In genomic region chr12:22190-22529, GRCh38 we compare ENCODE assay signal across 13 cellular contexts. TPM values are rescaled to one million over a fixed set of nuclear protein-coding genes. Genes with fewer than 3 reads are reported as not detected.
DNase-seq lines count a peak whose midpoint lies in the region; ATAC-seq and TF ChIP-seq lines count a peak whose summit lies in the region.
"Had no signal": no experiment of that assay in that cellular context is flagged by ENCODE, and none has a peak within 500 bp of the region (broad histone marks: within the 10 kb centered on the region; RNA-seq: fewer than 3 reads in every experiment).

No MANE protein-coding gene starts in this region.

- H3K79me2 ChIP-seq in Karpas-422 (ENCODE audit: low read length) = no peaks in the 10 kb centered on the region

- H3K27me3 ChIP-seq in Karpas-422 (ENCODE audit: low read length) (no peaks in the 10 kb centered on the region), vagina (no peaks in the 10 kb centered on the region)
- H3K27me3 ChIP-seq: hepatocyte, tibial nerve had no signal

- no peak for DNase-seq in stimulated activated naive CD8-positive, alpha-beta T cell treated with anti-CD3 and anti-CD28 coated beads, Interleukin-15, Interleukin-2, amounts not matched to agents 100 U/mL and 50 U/mL, for 24 hours
- DNase-seq in Karpas-422 = peak; percentile 38
- no peak for DNase-seq in left cardiac atrium
- DNase-seq in vagina (ENCODE audit: extremely low spot score in 2 of 2) = peak; percentile 85 to 87
- no peak for DNase-seq in AG20443 (ENCODE audit: low spot score)
- no peak for DNase-seq in SW 1271 (lab: John Stamatoyannopoulos, UW)
- DNase-seq: NCI-H1694 treated with DMSO at 0.1 percent for 48 hours, T-helper 1 cell had no signal

- H3K4me1 Mint-ChIP-seq in stimulated activated naive CD8-positive, alpha-beta T cell treated with anti-CD3 and anti-CD28 coated beads, Interleukin-15, Interleukin-2, amounts not matched to agents 100 ng/mL and 50 ng/mL, for 24 hours (ENCODE audit: low read depth) = peaks cover 13% of the 10 kb centered on the region
- H3K4me1 Mint-ChIP-seq: mesothelial cell of epicardium had no signal

- intact Hi-C loops in left cardiac atrium (cut with DNase I) (no loop called here), vagina (cut with DNase I) (no loop called here)

- H3K36me3 ChIP-seq in Karpas-422 (ENCODE audit: insufficient read depth, low read length) (peaks cover 5% of the 10 kb centered on the region; the same call in 1 of the 2 replicates), vagina (peaks cover 0 to 14% of the 10 kb centered on the region in 2 donors)

- TF ChIP-seq CTCF in vagina (IDR thresholded peaks at IDR 0.05) = no peak

- peaks cover 12% of the 10 kb centered on the region for H3K36me3 Mint-ChIP-seq in stimulated activated naive CD8-positive, alpha-beta T cell treated with anti-CD3 and anti-CD28 coated beads, Interleukin-15, Interleukin-2, amounts not matched to agents 100 ng/mL and 50 ng/mL, for 24 hours (ENCODE audit: low read depth)

- peak overlapping the region; percentile 12 for H3K27ac Mint-ChIP-seq in stimulated activated naive CD8-positive, alpha-beta T cell treated with anti-CD3 and anti-CD28 coated beads, Interleukin-15, Interleukin-2, amounts not matched to agents 100 ng/mL and 50 ng/mL, for 24 hours
- H3K27ac Mint-ChIP-seq: mesothelial cell of epicardium had no signal

- H3K9ac ChIP-seq in Karpas-422 (ENCODE audit: low read length) = no peak overlapping the region

- no peak for TF ChIP-seq POLR2A in vagina (IDR thresholded peaks at IDR 0.05)

- no peaks in the 10 kb centered on the region for H3K9me2 ChIP-seq in Karpas-422 (replicated peaks; ENCODE audit: insufficient read depth, low read length)

- no peaks in the 10 kb centered on the region for H4K20me1 ChIP-seq in Karpas-422 (ENCODE audit: insufficient read depth, low read depth, low read length)

- no peak overlapping the region for H3K4me2 ChIP-seq in Karpas-422 (ENCODE audit: low read depth, low read length, poor library complexity, severe bottlenecking)
- H3K4me2 ChIP-seq: hepatocyte had no signal

- H3K4me1 ChIP-seq in Karpas-422 (ENCODE audit: low read length) (no peaks in the 10 kb centered on the region), vagina (no peaks in the 10 kb centered on the region)

- no peaks in the 10 kb centered on the region for H3K9me3 Mint-ChIP-seq in stimulated activated naive CD8-positive, alpha-beta T cell treated with anti-CD3 and anti-CD28 coated beads, Interleukin-15, Interleukin-2, amounts not matched to agents 100 ng/mL and 50 ng/mL, for 24 hours
- H3K9me3 Mint-ChIP-seq: mesothelial cell of epicardium had no signal

- H3K4me3 ChIP-seq in Karpas-422 (ENCODE audit: low read length) (no peak overlapping the region), vagina (no peak overlapping the region)
- H3K4me3 ChIP-seq: hepatocyte, tibial nerve had no signal

- H2AFZ ChIP-seq in Karpas-422 (ENCODE audit: low read length) = no peak overlapping the region
- H2AFZ ChIP-seq: hepatocyte had no signal

- no peaks in the 10 kb centered on the region for H3K27me3 Mint-ChIP-seq in stimulated activated naive CD8-positive, alpha-beta T cell treated with anti-CD3 and anti-CD28 coated beads, Interleukin-15, Interleukin-2, amounts not matched to agents 100 ng/mL and 50 ng/mL, for 24 hours

- H3K9me3 ChIP-seq in Karpas-422 (ENCODE audit: low read length) = no peaks in the 10 kb centered on the region
- H3K9me3 ChIP-seq in vagina = no peaks in the 10 kb centered on the region
- H3K9me3 ChIP-seq: tibial nerve had no signal

- H3K4me3 Mint-ChIP-seq in stimulated activated naive CD8-positive, alpha-beta T cell treated with anti-CD3 and anti-CD28 coated beads, Interleukin-15, Interleukin-2, amounts not matched to agents 100 ng/mL and 50 ng/mL, for 24 hours = no peak overlapping the region
- H3K4me3 Mint-ChIP-seq: mesothelial cell of epicardium had no signal

- H3K27ac ChIP-seq in Karpas-422 (ENCODE audit: low read length) (no peak overlapping the region), vagina (no peak overlapping the region)
- H3K27ac ChIP-seq: hepatocyte had no signal

- no peak for ATAC-seq in stimulated activated naive CD8-positive, alpha-beta T cell treated with anti-CD3 and anti-CD28 coated beads, Interleukin-15, Interleukin-2, amounts not matched to agents 100 U/mL and 50 U/mL, for 24 hours
- ATAC-seq in left cardiac atrium (peak; percentile 15 to 47), GM21528 (IDR thresholded peaks at IDR 0.05; ENCODE audit: low FRiP score, unreplicated experiment) (no peak)

RNA-seq across cellular contexts. Expression of gene IQSEC3, which starts 44.4 kb away (rescaled TPM):
- total RNA-seq in Karpas-422 (2014; rRNA removed; shearing (Covaris generic); ENCODE audit: low replicate concordance) = not detected in 2 replicates
- total RNA-seq in left cardiac atrium (1 to 10 TPM; 1.4 to 4.0 TPM), vagina (1.7 TPM)

Comparison
In these comparisons a context has a peak if more than half of its experiments do, and no peak if none do; other contexts are left out.
1. ATAC-seq: peak in left cardiac atrium (2 of 2); none in stimulated activated naive CD8-positive, alpha-beta T cell treated with anti-CD3 and anti-CD28 coated beads, Interleukin-15, Interleukin-2, amounts not matched to agents 100 U/mL and 50 U/mL, for 24 hours (single experiment) and GM21528 (single experiment).
2. DNase-seq: peak in Karpas-422 (single experiment) and vagina (2 of 2); none in stimulated activated naive CD8-positive, alpha-beta T cell treated with anti-CD3 and anti-CD28 coated beads, Interleukin-15, Interleukin-2, amounts not matched to agents 100 U/mL and 50 U/mL, for 24 hours (single experiment), left cardiac atrium (single experiment), AG20443 (single experiment) and SW 1271 (0 of 2).